ENCODE assay signal across 2 cellular contexts in genomic region chr4:177434667-177435066, GRCh38.
A peak's percentile ranks its signal among the peaks of the same experiment; 100 is the strongest.
TF ChIP-seq lines count a peak whose summit lies in the region.

No MANE protein-coding gene starts in this region.

TF ChIP-seq in GM23338, 12 proteins besides CTCF, POLR2A, EP300 and RAD21:
- TF ChIP-seq JUNB (IDR thresholded peaks at IDR 0.05; ENCODE audit: unreplicated experiment), result no peak
- no peak for TF ChIP-seq EZH2phosphoT487 (IDR thresholded peaks at IDR 0.05; ENCODE audit: unreplicated experiment)
- TF ChIP-seq, protein P1, sequence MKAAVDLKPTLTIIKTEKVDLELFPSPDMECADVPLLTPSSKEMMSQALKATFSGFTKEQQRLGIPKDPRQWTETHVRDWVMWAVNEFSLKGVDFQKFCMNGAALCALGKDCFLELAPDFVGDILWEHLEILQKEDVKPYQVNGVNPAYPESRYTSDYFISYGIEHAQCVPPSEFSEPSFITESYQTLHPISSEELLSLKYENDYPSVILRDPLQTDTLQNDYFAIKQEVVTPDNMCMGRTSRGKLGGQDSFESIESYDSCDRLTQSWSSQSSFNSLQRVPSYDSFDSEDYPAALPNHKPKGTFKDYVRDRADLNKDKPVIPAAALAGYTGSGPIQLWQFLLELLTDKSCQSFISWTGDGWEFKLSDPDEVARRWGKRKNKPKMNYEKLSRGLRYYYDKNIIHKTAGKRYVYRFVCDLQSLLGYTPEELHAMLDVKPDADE (IDR thresholded peaks at IDR 0.05), result no peak
- no peak for TF ChIP-seq STAT1 (IDR thresholded peaks at IDR 0.05; ENCODE audit: unreplicated experiment)
- no peak for TF ChIP-seq REST (IDR thresholded peaks at IDR 0.05; ENCODE audit: unreplicated experiment)
- TF ChIP-seq CREB1 (CRISPR knock-in tag; IDR thresholded peaks at IDR 0.05; ENCODE audit: low read depth), result no peak
- TF ChIP-seq NANOG (IDR thresholded peaks at IDR 0.05; ENCODE audit: borderline replicate concordance), result no peak
- TF ChIP-seq POLR2AphosphoS5 (IDR thresholded peaks at IDR 0.05; ENCODE audit: low read depth), result no peak
- TF ChIP-seq ZNF462 (CRISPR knock-in tag; IDR thresholded peaks at IDR 0.05), result no peak
- TF ChIP-seq ZNF331 (CRISPR knock-in tag; IDR thresholded peaks at IDR 0.05; ENCODE audit: low read depth), result no peak
- TF ChIP-seq EZH2 (IDR thresholded peaks at IDR 0.05; ENCODE audit: low read depth, unreplicated experiment), result no peak
- no peak for TF ChIP-seq ZNF114 (CRISPR knock-in tag; IDR thresholded peaks at IDR 0.05)

TF ChIP-seq in K562, 482 proteins besides CTCF, POLR2A, EP300 and RAD21:
- TF ChIP-seq PHB (CRISPR knock-in tag; IDR thresholded peaks at IDR 0.05) (no peak), MAFG (tag; conservative IDR thresholded peaks at IDR 0.05) (peak; percentile 20; the same call in 1 of the 2 replicates), C11orf30 (IDR thresholded peaks at IDR 0.05; ENCODE audit: low read depth) (peak; percentile 23; the same call in 1 of the 2 replicates), ZNF316 (IDR thresholded peaks at IDR 0.05) (peak; percentile 55)
